Comparison of ENCODE assay signal across 8 cellular contexts in the genomic region with DNA sequence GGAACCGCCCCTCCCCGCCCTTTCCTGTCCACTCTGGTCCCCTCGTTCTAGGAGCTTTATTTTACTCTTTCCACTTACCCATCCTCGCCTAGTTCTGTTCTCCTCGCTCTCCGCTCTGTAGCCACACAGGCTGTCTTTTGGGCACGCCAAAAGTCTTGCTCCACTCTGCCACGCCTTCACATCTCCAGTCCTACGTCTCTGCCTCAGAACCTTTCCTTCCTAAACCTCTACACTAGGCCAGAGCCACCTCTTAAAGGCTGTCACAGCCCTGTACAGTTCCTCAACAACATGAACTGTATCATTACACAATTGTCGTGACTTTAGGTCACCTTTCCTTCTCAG. TPM values are rescaled to one million over a fixed set of nuclear protein-coding genes. Genes with fewer than 3 reads are reported as not detected.
A peak's percentile ranks its signal among the peaks of the same experiment; 100 is the strongest.
DNase-seq lines count a peak whose midpoint lies in the region; TF ChIP-seq lines count a peak whose summit lies in the region.

No MANE protein-coding gene starts in this region.

- H3K4me1 Mint-ChIP-seq in neural crest cell = peaks cover 33% of the 10 kb centered on the region

- H3K9me3 ChIP-seq in duodenal mucosa (ENCODE audit: control insufficient read depth in 1 of 2, low read length in 2 of 2) = peaks cover 2 to 3% of the 10 kb centered on the region in 2 donors

- peak overlapping the region; percentile 96 for H3K27ac Mint-ChIP-seq in neural crest cell (ENCODE audit: unreplicated experiment)

- peak overlapping the region; percentile 62 for H3K4me3 ChIP-seq in LNCaP clone FGC (ENCODE audit: low read depth, low read length)
- H3K4me3 ChIP-seq in duodenal mucosa (ENCODE audit: low read depth in 1 of 2, low read length in 2 of 2) = peak overlapping the region; percentile 72 to 79

- H3K36me3 Mint-ChIP-seq in neural crest cell (ENCODE audit: low read depth) = no peaks in the 10 kb centered on the region

- H3K27ac ChIP-seq in C4-2B (peak overlapping the region; percentile 94), duodenal mucosa (ENCODE audit: low read depth, low read length) (peak overlapping the region; percentile 92)

- H3K4me3 Mint-ChIP-seq in neural crest cell = peak overlapping the region; percentile 93

- DNase-seq in LNCaP clone FGC (ENCODE audit: low read depth) (no peak), neural crest cell (ENCODE audit: low read depth, low spot score) (no peak), DMS53 (lab: John Stamatoyannopoulos, UW) (no peak), NCI-H446 (lab: John Stamatoyannopoulos, UW) (no peak), GM19238 (ENCODE audit: insufficient read length, low spot score) (no peak)
- DNase-seq in activated CD4-positive, alpha-beta T cell treated with anti-CD3 and anti-CD28 coated beads for 4 hours = no peak

- no peak for TF ChIP-seq CTCF in C4-2B (conservative IDR thresholded peaks at IDR 0.05)
- no peak for TF ChIP-seq CTCF in LNCaP clone FGC (IDR thresholded peaks at IDR 0.05; ENCODE audit: control insufficient read depth, extremely low read depth, insufficient read depth)
- no peak for TF ChIP-seq CTCF in neural crest cell (conservative IDR thresholded peaks at IDR 0.05)

- peaks cover 17 to 21% of the 10 kb centered on the region in 2 donors for H3K4me1 ChIP-seq in duodenal mucosa (ENCODE audit: control insufficient read depth in 1 of 2, insufficient read depth in 2 of 2, low read length in 2 of 2)

- no peaks in the 10 kb centered on the region for H3K36me3 ChIP-seq in duodenal mucosa (ENCODE audit: control insufficient read depth in 1 of 2, insufficient read depth in 2 of 2, low read length in 2 of 2)

- no peaks in the 10 kb centered on the region for H3K27me3 ChIP-seq in duodenal mucosa (ENCODE audit: control insufficient read depth in 1 of 2, insufficient read depth in 2 of 2, low read length in 2 of 2)

- H3K9ac ChIP-seq in duodenal mucosa (ENCODE audit: low read depth in 1 of 2, low read length in 2 of 2) = peak overlapping the region in 1 of 2 donors; percentile 96

- no peaks in the 10 kb centered on the region for H3K9me3 Mint-ChIP-seq in neural crest cell

- H3K27me3 Mint-ChIP-seq in neural crest cell (ENCODE audit: low read depth) = no peaks in the 10 kb centered on the region

RNA-seq across cellular contexts. Expression of a gene that starts 0.4 kb away (rescaled TPM):
- total RNA-seq in neural crest cell = 208 and 213 TPM in 2 replicates

RNA-seq across cellular contexts. Expression of a gene that starts 40.5 kb away (rescaled TPM):
- total RNA-seq in neural crest cell = 27.1 and 29.1 TPM in 2 replicates
